8 cellular contexts compared by ENCODE assay signal in genomic region chr18:80154293-80154692, GRCh38. TPM values are rescaled to one million over a fixed set of nuclear protein-coding genes. Genes with fewer than 3 reads are reported as not detected.
A peak's percentile ranks its signal among the peaks of the same experiment; 100 is the strongest.
DNase-seq lines count a peak whose midpoint lies in the region; ATAC-seq, FAIRE-seq and TF ChIP-seq lines count a peak whose summit lies in the region.

No MANE protein-coding gene starts in this region.

- POLR2A ChIA-PET in activated B cell treated with CpG ODN at 0.5 μM for 24 hours (lab: Charles Lee) = no interaction called here

- no peaks in the 10 kb centered on the region for H3K9me2 ChIP-seq in hepatocyte (replicated peaks; ENCODE audit: insufficient read depth)

- CTCF ChIA-PET in activated B cell treated with CpG ODN at 0.5 μM for 24 hours (lab: Charles Lee) = interaction anchor here (0.6 kb wide), 1 partner anchor 94 kb away, joined by 5 read pairs; no protein-coding TSS in a partner anchor

- no peaks in the 10 kb centered on the region for H4K20me1 ChIP-seq in hepatocyte (ENCODE audit: insufficient read depth, poor library complexity, severe bottlenecking)

- H3K27me3 Mint-ChIP-seq in activated B cell treated with CpG ODN at 0.5 μM for 24 hours = no peaks in the 10 kb centered on the region

- peak; percentile 79 for ATAC-seq in HG03442 (IDR thresholded peaks at IDR 0.05; ENCODE audit: unreplicated experiment)
- ATAC-seq in activated B cell treated with CpG ODN at 0.5 μM for 24 hours (ENCODE audit: low read depth) = peak; percentile 80

- intact Hi-C loops in activated B cell treated with CpG ODN at 0.5 μM for 24 hours (cut with micrococcal nuclease) = loop anchor here (1.0 to 2.0 kb wide), 4 partner anchors 166 to 775 kb away; partner anchors contain the start of genes CTDP1, KCNG2 and TXNL4A

- H3K27ac ChIP-seq in hepatocyte (no peak overlapping the region), substantia nigra (ENCODE audit: low read depth, low read length, poor library complexity, severe bottlenecking) (no peak overlapping the region)

- no peak overlapping the region for H2AFZ ChIP-seq in hepatocyte

- no peak overlapping the region for H3K4me3 Mint-ChIP-seq in activated B cell treated with CpG ODN at 0.5 μM for 24 hours

- H3K79me2 ChIP-seq in hepatocyte = no peaks in the 10 kb centered on the region

- no peak overlapping the region for H3K4me2 ChIP-seq in hepatocyte

- no peaks in the 10 kb centered on the region for H3K9me3 Mint-ChIP-seq in activated B cell treated with CpG ODN at 0.5 μM for 24 hours

- 95% methylated on average over 6 of the region's 6 CpGs for WGBS in hepatocyte (ENCODE audit: low lambda C conversion rate, missing lambda C conversion rate)

- peaks cover 11% of the 10 kb centered on the region for H3K4me1 Mint-ChIP-seq in activated B cell treated with CpG ODN at 0.5 μM for 24 hours

- no peak overlapping the region for H3K4me3 ChIP-seq in hepatocyte

- H3K27me3 ChIP-seq in hepatocyte = no peaks in the 10 kb centered on the region

- no peaks in the 10 kb centered on the region for H3K9me3 ChIP-seq in hepatocyte (ENCODE audit: low read depth)

- TF ChIP-seq CTCF in activated B cell treated with CpG ODN at 0.5 μM for 24 hours (IDR thresholded peaks at IDR 0.05) (no peak), hepatocyte (IDR thresholded peaks at IDR 0.05; ENCODE audit: poor library complexity) (peak; percentile 40)

- H3K27ac Mint-ChIP-seq in activated B cell treated with CpG ODN at 0.5 μM for 24 hours = no peak overlapping the region

- DNase-seq in DMS 273 (lab: John Stamatoyannopoulos, UW; ENCODE audit: unreplicated experiment) (peak; percentile 54), GM19239 (ENCODE audit: insufficient read length, low spot score) (no peak), activated B cell treated with CpG ODN at 0.5 μM for 24 hours (no peak), hepatocyte (ENCODE audit: low spot score) (no peak), SHP77 (lab: John Stamatoyannopoulos, UW) (no peak), substantia nigra (lab: John Stamatoyannopoulos, UW) (no peak), DMS114 treated with DMSO at 0.1 percent for 48 hours (lab: John Stamatoyannopoulos, UW; ENCODE audit: unreplicated experiment) (no peak)

- no peaks in the 10 kb centered on the region for H3K36me3 ChIP-seq in hepatocyte (replicated peaks; ENCODE audit: insufficient read depth, low read depth)

- no peaks in the 10 kb centered on the region for H3K36me3 Mint-ChIP-seq in activated B cell treated with CpG ODN at 0.5 μM for 24 hours (ENCODE audit: low read depth)

- H3K4me1 ChIP-seq in hepatocyte (ENCODE audit: insufficient read depth) = no peaks in the 10 kb centered on the region

- peak; percentile 81 for FAIRE-seq in GM19239 (lab: Jason Lieb, UNC)

RNA-seq across cellular contexts. Expression of gene ADNP2, which starts 45.2 kb away (rescaled TPM):
- total RNA-seq in activated B cell treated with CpG ODN at 0.5 μM for 24 hours (19.2 and 19.7 TPM in 2 replicates), hepatocyte (17.7 and 19.8 TPM in 2 replicates)
- 5.3 and 7.6 TPM in 2 replicates for polyA plus RNA-seq in hepatocyte
